In genomic region chr1:155206891-155207577, GRCh38 we compare ENCODE assay signal across 8 cellular contexts. TPM values are rescaled to one million over a fixed set of nuclear protein-coding genes. Genes with fewer than 3 reads are reported as not detected.
DNase-seq lines count a peak whose midpoint lies in the region; ATAC-seq and TF ChIP-seq lines count a peak whose summit lies in the region.

No MANE protein-coding gene starts in this region.

- H3K4me3 Mint-ChIP-seq in CD14-positive monocyte, result peak overlapping the region; percentile 76 to 83

- H3K4me1 ChIP-seq in duodenal mucosa (ENCODE audit: control insufficient read depth in 1 of 2, insufficient read depth in 2 of 2, low read length in 2 of 2) (peaks cover 21 to 26% of the 10 kb centered on the region in 2 donors), lower lobe of right lung (peaks cover 33% of the 10 kb centered on the region)

- peak overlapping the region; percentile 52 for H3K27ac ChIP-seq in duodenal mucosa (ENCODE audit: low read depth, low read length)
- peak overlapping the region; percentile 100 for H3K27ac ChIP-seq in lower lobe of right lung

- TF ChIP-seq CTCF in CD14-positive monocyte (IDR thresholded peaks at IDR 0.05) (peak; percentile 93), lower lobe of right lung (IDR thresholded peaks at IDR 0.05) (peak; percentile 85)

- intact Hi-C loops in CD14-positive monocyte (cut with micrococcal nuclease) (loop anchor here (1.0 to 5.0 kb wide), 4 partner anchors 19 to 100 kb away; partner anchors contain the start of gene FDPS (in 1 of the 2)), lower lobe of right lung (cut with DNase I) (no loop called here)

- H3K4me3 ChIP-seq in duodenal mucosa (ENCODE audit: low read depth in 1 of 2, low read length in 2 of 2) (peak overlapping the region; percentile 14 to 38), lower lobe of right lung (peak overlapping the region; percentile 95)

- no peaks in the 10 kb centered on the region for H3K9me3 ChIP-seq in duodenal mucosa (ENCODE audit: control insufficient read depth in 1 of 2, low read length in 2 of 2)
- H3K9me3 ChIP-seq in lower lobe of right lung, result no peaks in the 10 kb centered on the region

- ATAC-seq in lower lobe of right lung (peak; percentile 49 to 50), HG02870 (IDR thresholded peaks at IDR 0.05; ENCODE audit: unreplicated experiment) (no peak)

- H3K27me3 ChIP-seq in duodenal mucosa (ENCODE audit: control insufficient read depth in 1 of 2, insufficient read depth in 2 of 2, low read length in 2 of 2) (no peaks in the 10 kb centered on the region), lower lobe of right lung (ENCODE audit: low read depth) (no peaks in the 10 kb centered on the region)

- H3K36me3 Mint-ChIP-seq in CD14-positive monocyte, result peaks cover 12 to 16% of the 10 kb centered on the region in 2 donors

- DNase-seq in CD14-positive monocyte (ENCODE audit: low spot score) (peak; percentile 87), HPDE6-E6E7 (ENCODE audit: extremely low spot score) (peak; percentile 87), NCI-H82 (lab: John Stamatoyannopoulos, UW) (peak; percentile 97), lower lobe of right lung (peak; percentile 89)
- peak; percentile 95 to 96 for DNase-seq in activated CD4-positive, alpha-beta T cell treated with anti-CD3 and anti-CD28 coated beads, Interleukin-2, amount 50 U/mL, for 48 hours
- DNase-seq in stimulated activated CD4-positive, alpha-beta T cell treated with anti-CD3 and anti-CD28 coated beads, TNF-alpha, amount 100 ng/mL, for 24 hours (ENCODE audit: low read depth in 3 of 3), result peak; percentile 77 to 91 (median 83)

- no peaks in the 10 kb centered on the region for H3K27me3 Mint-ChIP-seq in CD14-positive monocyte (ENCODE audit: low read depth in 3 of 3)

- H3K9ac ChIP-seq in duodenal mucosa (ENCODE audit: low read depth in 1 of 2, low read length in 2 of 2), result peak overlapping the region; percentile 44 to 45

- H3K36me3 ChIP-seq in duodenal mucosa (ENCODE audit: control insufficient read depth in 1 of 2, insufficient read depth in 2 of 2, low read length in 2 of 2), result peaks cover 0 to 4% of the 10 kb centered on the region in 2 donors
- H3K36me3 ChIP-seq in lower lobe of right lung, result peaks cover 11% of the 10 kb centered on the region

- H3K9me3 Mint-ChIP-seq in CD14-positive monocyte, result peaks cover 0 to 1% (median 0%) of the 10 kb centered on the region in 7 donors

- H3K27ac Mint-ChIP-seq in CD14-positive monocyte, result peak overlapping the region; percentile 83 to 100 (median 99)

- H3K4me1 Mint-ChIP-seq in CD14-positive monocyte, result peaks cover 47% of the 10 kb centered on the region

RNA-seq across cellular contexts. Expression of gene THBS3, which starts 0.7 kb away (rescaled TPM):
- polyA plus RNA-seq in CD14-positive monocyte, result 1 to 10 TPM; 3.2 to 5.3 TPM
- total RNA-seq in lower lobe of right lung, result 24.4 TPM

RNA-seq across cellular contexts. Expression of gene MTX1, which starts 1.5 kb away (rescaled TPM):
- 100 to 1,000 TPM in 1 of 2 donors, 10 to 100 TPM in 1; 86.0 to 101 TPM for polyA plus RNA-seq in CD14-positive monocyte
- 27.9 TPM for total RNA-seq in lower lobe of right lung

RNA-seq across cellular contexts. Expression of gene TRIM46, which starts 33.4 kb away (rescaled TPM):
- not detected for polyA plus RNA-seq in CD14-positive monocyte
- 0.35 TPM for total RNA-seq in lower lobe of right lung

RNA-seq across cellular contexts. Expression of gene KRTCAP2, which starts 33.9 kb away (rescaled TPM):
- polyA plus RNA-seq in CD14-positive monocyte, result 100 to 1,000 TPM; 247 to 256 TPM
- total RNA-seq in lower lobe of right lung, result 173 TPM

RNA-seq across cellular contexts. Expression of gene ENTREP3, which starts 48.2 kb away (rescaled TPM):
- polyA plus RNA-seq in CD14-positive monocyte, result 1 to 10 TPM in 1 of 2 donors, under 1 TPM in 1; 0.87 to 1.9 TPM
- 22.9 TPM for total RNA-seq in lower lobe of right lung
